In genomic region chr1:75722966-75723365, GRCh38 we compare ENCODE assay signal across 12 cellular contexts. TPM values are rescaled to one million over a fixed set of nuclear protein-coding genes. Genes with fewer than 3 reads are reported as not detected.
DNase-seq lines count a peak whose midpoint lies in the region; ATAC-seq and TF ChIP-seq lines count a peak whose summit lies in the region.
"Had no signal": no experiment of that assay in that cellular context is flagged by ENCODE, and none has a peak within 500 bp of the region (broad histone marks: within the 10 kb centered on the region; RNA-seq: fewer than 3 reads in every experiment).

No MANE protein-coding gene starts in this region.

- H3F3A ChIP-seq in PC-3 (ENCODE audit: low read length, unreplicated experiment): no peaks in the 10 kb centered on the region

- no peaks in the 10 kb centered on the region for H4K20me1 ChIP-seq in PC-3 (ENCODE audit: low read length)

- peaks cover 5% of the 10 kb centered on the region for H3K36me3 Mint-ChIP-seq in activated CD4-positive, alpha-beta T cell treated with anti-CD3 and anti-CD28 coated beads, Interleukin-2, amount 10 ng/mL, durations not matched to agents 24 days and 14 days (ENCODE audit: low read depth)

- H3K27ac ChIP-seq in PC-3 (ENCODE audit: low read length) (peak overlapping the region; percentile 37; the same call in 1 of the 2 replicates), epithelial cell of prostate (peak overlapping the region; percentile 37), psoas muscle (peak overlapping the region; percentile 92)
- H3K27ac ChIP-seq: neutrophil had no signal

- H3K4me1 ChIP-seq in PC-3 (ENCODE audit: insufficient read depth, low read length): peaks cover 31% of the 10 kb centered on the region
- H3K4me1 ChIP-seq in psoas muscle: peaks cover 28% of the 10 kb centered on the region

- no TSS peak for BruUV-seq in PC-3 (replicated peaks; lab: Mats Ljungman, UMichigan)

- peaks cover 5% of the 10 kb centered on the region for H3K9me3 Mint-ChIP-seq in activated CD4-positive, alpha-beta T cell treated with anti-CD3 and anti-CD28 coated beads, Interleukin-2, amount 10 ng/mL, durations not matched to agents 24 days and 14 days

- peaks cover 3% of the 10 kb centered on the region for H3K27me3 Mint-ChIP-seq in activated CD4-positive, alpha-beta T cell treated with anti-CD3 and anti-CD28 coated beads, Interleukin-2, amount 10 ng/mL, durations not matched to agents 24 days and 14 days

- peaks cover 34% of the 10 kb centered on the region for H3K79me2 ChIP-seq in PC-3 (ENCODE audit: low read length)

- H3K27ac Mint-ChIP-seq in activated CD4-positive, alpha-beta T cell treated with anti-CD3 and anti-CD28 coated beads, Interleukin-2, amount 10 ng/mL, durations not matched to agents 24 days and 14 days: peak overlapping the region; percentile 22

- H3K9me3 ChIP-seq in PC-3 (ENCODE audit: low read length) (no peaks in the 10 kb centered on the region), psoas muscle (no peaks in the 10 kb centered on the region)
- H3K9me3 ChIP-seq: neutrophil had no signal

- POLR2A ChIA-PET in PC-3 (lab: Charles Lee; ENCODE audit: unreplicated experiment): no interaction called here

- TF ChIP-seq CTCF in PC-3 (conservative IDR thresholded peaks at IDR 0.05; ENCODE audit: low read depth, low read length): no peak
- TF ChIP-seq CTCF in psoas muscle (IDR thresholded peaks at IDR 0.05): no peak

- H3K4me1 Mint-ChIP-seq in activated CD4-positive, alpha-beta T cell treated with anti-CD3 and anti-CD28 coated beads, Interleukin-2, amount 10 ng/mL, durations not matched to agents 24 days and 14 days: peaks cover 32% of the 10 kb centered on the region

- ATAC-seq in PC-3 (no peak), psoas muscle (no peak)

- no peak overlapping the region for H3K4me2 ChIP-seq in PC-3 (ENCODE audit: low read length)

- no peak overlapping the region for H3K9ac ChIP-seq in PC-3 (ENCODE audit: low read length)

- H3K27me3 ChIP-seq in PC-3 (ENCODE audit: low read length) (no peaks in the 10 kb centered on the region), psoas muscle (ENCODE audit: insufficient read depth in 3 of 3, low read length in 2 of 3) (no peaks in the 10 kb centered on the region), H7 (ENCODE audit: control insufficient read depth, insufficient read depth, low read length) (no peaks in the 10 kb centered on the region)
- H3K27me3 ChIP-seq: neutrophil had no signal

- no peak for DNase-seq in activated CD4-positive, alpha-beta T cell treated with anti-CD3 and anti-CD28 coated beads, Interleukin-2, amount 10 ng/mL, durations not matched to agents 24 days and 14 days
- no peak for DNase-seq in activated CD4-positive, alpha-beta T cell treated with anti-CD3 and anti-CD28 coated beads for 48 hours
- no peak for DNase-seq in PC-3
- DNase-seq in epithelial cell of prostate (ENCODE audit: low read depth, low spot score): no peak
- DNase-seq in psoas muscle: no peak
- no peak for DNase-seq in cortex of kidney (lab: John Stamatoyannopoulos, UW)
- DNase-seq in H7: no peak
- DNase-seq in iPS-NIHi11 (ENCODE audit: low spot score): no peak
- DNase-seq: NCI-H1694; NK-92 treated with Interleukin-12 subunit alpha and Interleukin-12 subunit beta, amount 100 ng/mL, for 24 hours; stimulated activated naive CD4-positive, alpha-beta T cell had no signal

- H3K4me3 Mint-ChIP-seq in activated CD4-positive, alpha-beta T cell treated with anti-CD3 and anti-CD28 coated beads, Interleukin-2, amount 10 ng/mL, durations not matched to agents 24 days and 14 days: peak overlapping the region; percentile 100

- H3K36me3 ChIP-seq in PC-3 (ENCODE audit: low read depth, low read length): no peaks in the 10 kb centered on the region
- H3K36me3 ChIP-seq in psoas muscle (ENCODE audit: insufficient read depth in 1 of 2, low read depth in 1 of 2): no peaks in the 10 kb centered on the region
- no peaks in the 10 kb centered on the region for H3K36me3 ChIP-seq in H7 (replicated peaks; ENCODE audit: control insufficient read depth, insufficient read depth, low read length)
- H3K36me3 ChIP-seq: neutrophil had no signal

- CTCF ChIA-PET in PC-3 (lab: Charles Lee): no interaction called here

- H3K4me3 ChIP-seq in PC-3 (ENCODE audit: low read length): no peak overlapping the region
- peak overlapping the region; percentile 96 for H3K4me3 ChIP-seq in psoas muscle
- no peak overlapping the region for H3K4me3 ChIP-seq in H7 (ENCODE audit: insufficient read depth, low read depth, low read length)

- H2AFZ ChIP-seq in PC-3 (ENCODE audit: low read length): no peak overlapping the region

- intact Hi-C loops in activated CD4-positive, alpha-beta T cell treated with anti-CD3 and anti-CD28 coated beads, Interleukin-2, amount 10 ng/mL, durations not matched to agents 24 days and 14 days (cut with micrococcal nuclease): loop anchor here (5.0 kb wide), 2 partner anchors 349 to 991 kb away; partner anchors contain the start of genes CRYZ, ST6GALNAC3 and TYW3
- intact Hi-C loops in PC-3 (cut with micrococcal nuclease) (no loop called here), psoas muscle (cut with DNase I) (loop anchor here (2.0 to 5.0 kb wide), 2 partner anchors 62 to 64 kb away; partner anchors contain the start of gene RABGGTB (in 1 of the 2))

- no peaks in the 10 kb centered on the region for H3K9me2 ChIP-seq in PC-3 (replicated peaks; ENCODE audit: low read length)

- 74 to 93% (median 80%) methylated on average over 9 of the region's 9 CpGs for WGBS in psoas muscle, 3 donors

RNA-seq across cellular contexts. Expression of gene ACADM, which starts 1.5 kb away (rescaled TPM):
- 55.3 and 56.7 TPM in 2 replicates for total RNA-seq in activated CD4-positive, alpha-beta T cell treated with anti-CD3 and anti-CD28 coated beads, Interleukin-2, amount 10 ng/mL, durations not matched to agents 24 days and 14 days
- total RNA-seq in PC-3 (2014; rRNA removed) (25.0 and 29.0 TPM in 2 replicates), psoas muscle (100 to 1,000 TPM; 156 to 203 (median 171) TPM)
- 100 to 1,000 TPM; 101 to 226 (median 149) TPM for polyA plus RNA-seq in psoas muscle
- 69.5 and 87.1 TPM in 2 replicates for total RNA-seq in H7 (2014; rRNA removed; shearing (Covaris generic))

Comparison
In these comparisons a context has a peak if more than half of its experiments do, and no peak if none do; other contexts are left out.
1. H3K27ac ChIP-seq: peak in every context shown above with its lines; median percentile 92 in psoas muscle; 37 in PC-3; 37 in epithelial cell of prostate.